Comparison of ENCODE assay signal across 17 cellular contexts in genomic region chr2:101116348-101116747, GRCh38.
"Had no signal": no experiment of that assay in that cellular context is flagged by ENCODE, and none has a peak within 500 bp of the region (broad histone marks: within the 10 kb centered on the region; RNA-seq: fewer than 3 reads in every experiment).

No MANE protein-coding gene starts in this region.

- H3K9me3 ChIP-seq: tibial artery, uterus had no signal

- DNase-seq: activated CD4-positive, alpha-beta T cell treated with anti-CD3 and anti-CD28 coated beads for 1 hour; activated CD4-positive, alpha-beta T cell treated with anti-CD3 and anti-CD28 coated beads, Interleukin-2, amount 50 U/mL, for 4 hours; activated naive CD4-positive, alpha-beta T cell; activated naive CD8-positive, alpha-beta T cell treated with anti-CD3 and anti-CD28 coated beads, Interleukin-2, amount 10 ng/mL, durations not matched to agents 7 days and 5 days; activated T-cell treated with anti-CD3 and anti-CD28 coated beads for 4 hours; brain microvascular endothelial cell; cerebellar nuclear complex; dermis blood vessel endothelial cell; effector memory CD8-positive, alpha-beta T cell; foreskin keratinocyte; immature natural killer cell; stimulated activated CD4-positive, alpha-beta T cell treated with anti-CD3 and anti-CD28 coated beads, Interleukin-2, amount 100 ng/mL, for 48 hours; tibial artery; uterus had no signal

- H3K27ac ChIP-seq: brain microvascular endothelial cell, foreskin keratinocyte, tibial artery, uterus had no signal

- H3K36me3 Mint-ChIP-seq: activated naive CD8-positive, alpha-beta T cell treated with anti-CD3 and anti-CD28 coated beads, Interleukin-2, amount 10 ng/mL, durations not matched to agents 7 days and 5 days; immature natural killer cell; stimulated activated memory B cell treated with anti-CD40 and anti-IgM and Interleukin-4, amounts not matched to agents 10 μg/mL and 1 μg/mL and 100 μg/mL, for 72 hours had no signal

- H3K27ac Mint-ChIP-seq: activated naive CD8-positive, alpha-beta T cell treated with anti-CD3 and anti-CD28 coated beads, Interleukin-2, amount 10 ng/mL, durations not matched to agents 7 days and 5 days; effector memory CD8-positive, alpha-beta T cell; immature natural killer cell; stimulated activated memory B cell treated with anti-CD40 and anti-IgM and Interleukin-4, amounts not matched to agents 10 μg/mL and 1 μg/mL and 100 μg/mL, for 72 hours had no signal

- H3K4me3 ChIP-seq: lung, tibial artery, uterus had no signal

- H3K27me3 ChIP-seq: brain microvascular endothelial cell, foreskin keratinocyte, tibial artery, uterus had no signal

- H3K36me3 ChIP-seq: brain microvascular endothelial cell, tibial artery, uterus had no signal

- H3K4me1 Mint-ChIP-seq: activated naive CD8-positive, alpha-beta T cell treated with anti-CD3 and anti-CD28 coated beads, Interleukin-2, amount 10 ng/mL, durations not matched to agents 7 days and 5 days had no signal

- H3K4me3 Mint-ChIP-seq: activated naive CD8-positive, alpha-beta T cell treated with anti-CD3 and anti-CD28 coated beads, Interleukin-2, amount 10 ng/mL, durations not matched to agents 7 days and 5 days; effector memory CD8-positive, alpha-beta T cell; immature natural killer cell; neural crest cell; stimulated activated memory B cell treated with anti-CD40 and anti-IgM and Interleukin-4, amounts not matched to agents 10 μg/mL and 1 μg/mL and 100 μg/mL, for 72 hours had no signal

- ATAC-seq: effector memory CD8-positive, alpha-beta T cell; foreskin keratinocyte; stimulated activated memory B cell treated with anti-CD40 and anti-IgM and Interleukin-4, amounts not matched to agents 10 μg/mL and 1 μg/mL and 100 μg/mL, for 72 hours had no signal

- H3K9me3 Mint-ChIP-seq: activated naive CD8-positive, alpha-beta T cell treated with anti-CD3 and anti-CD28 coated beads, Interleukin-2, amount 10 ng/mL, durations not matched to agents 7 days and 5 days; effector memory CD8-positive, alpha-beta T cell; immature natural killer cell; neural crest cell; stimulated activated memory B cell treated with anti-CD40 and anti-IgM and Interleukin-4, amounts not matched to agents 10 μg/mL and 1 μg/mL and 100 μg/mL, for 72 hours had no signal
